ENCODE assay signal across 28 cellular contexts in genomic region chrX:9195199-9195880, GRCh38.
DNase-seq lines count a peak whose midpoint lies in the region; TF ChIP-seq lines count a peak whose summit lies in the region.
"Had no signal": no experiment of that assay in that cellular context is flagged by ENCODE, and none has a peak within 500 bp of the region (broad histone marks: within the 10 kb centered on the region; RNA-seq: fewer than 3 reads in every experiment).

No MANE protein-coding gene starts in this region.

- no peaks in the 10 kb centered on the region for H3K9me2 ChIP-seq in hepatocyte (replicated peaks; ENCODE audit: insufficient read depth)

- H3K4me1 ChIP-seq in hepatocyte (ENCODE audit: insufficient read depth), result no peaks in the 10 kb centered on the region
- no peaks in the 10 kb centered on the region for H3K4me1 ChIP-seq in smooth muscle cell (ENCODE audit: low read depth)
- H3K4me1 ChIP-seq: BLaER1, Caco-2, parathyroid adenoma had no signal

- H3K27ac ChIP-seq in hepatocyte (no peak overlapping the region), smooth muscle cell (ENCODE audit: low read depth) (no peak overlapping the region)
- H3K27ac ChIP-seq: BLaER1, parathyroid adenoma, tibial artery had no signal

- no peaks in the 10 kb centered on the region for H3F3A ChIP-seq in smooth muscle cell (ENCODE audit: low read depth)

- H3K9ac ChIP-seq in smooth muscle cell (ENCODE audit: low read depth), result no peak overlapping the region
- H3K9ac ChIP-seq: BLaER1, parathyroid adenoma had no signal

- H3K36me3 ChIP-seq in hepatocyte (replicated peaks; ENCODE audit: insufficient read depth, low read depth), result no peaks in the 10 kb centered on the region
- H3K36me3 ChIP-seq in smooth muscle cell (ENCODE audit: low read depth), result no peaks in the 10 kb centered on the region
- H3K36me3 ChIP-seq: BLaER1, MG63, tibial artery had no signal

- H4K20me1 ChIP-seq in hepatocyte (ENCODE audit: insufficient read depth, poor library complexity, severe bottlenecking) (no peaks in the 10 kb centered on the region), smooth muscle cell (ENCODE audit: low read depth) (no peaks in the 10 kb centered on the region)
- H4K20me1 ChIP-seq: BLaER1 had no signal

- H3K9me3 ChIP-seq in hepatocyte (ENCODE audit: low read depth) (no peaks in the 10 kb centered on the region), smooth muscle cell (replicated peaks; ENCODE audit: low read depth) (no peaks in the 10 kb centered on the region)
- H3K9me3 ChIP-seq: BLaER1, Caco-2, MG63, tibial artery had no signal

- TF ChIP-seq CTCF in hepatocyte (IDR thresholded peaks at IDR 0.05; ENCODE audit: poor library complexity) (no peak), smooth muscle cell (IDR thresholded peaks at IDR 0.05; ENCODE audit: borderline replicate concordance, insufficient read depth, poor library complexity, severe bottlenecking) (no peak)

- DNase-seq in NCI-H748 (lab: John Stamatoyannopoulos, UW; ENCODE audit: unreplicated experiment), result peak; percentile 54
- DNase-seq in NCI-H748 treated with DMSO at 0.1 percent for 48 hours (lab: John Stamatoyannopoulos, UW), result no peak
- DNase-seq in Jurkat, Clone E6-1 (ENCODE audit: low read depth, low spot score), result peak; percentile 71
- DNase-seq in NCI-H2227 treated with DMSO at 0.1 percent for 48 hours (lab: John Stamatoyannopoulos, UW), result peak; percentile 4
- DNase-seq in hepatocyte (ENCODE audit: low spot score), result peak; percentile 11
- no peak for DNase-seq in smooth muscle cell (lab: John Stamatoyannopoulos, UW; ENCODE audit: unreplicated experiment)
- DNase-seq in NCI-H2081 (lab: John Stamatoyannopoulos, UW), result no peak
- DNase-seq: activated CD4-positive, alpha-beta T cell treated with anti-CD3 and anti-CD28 coated beads for 4 hours; activated gamma-delta T cell; activated naive CD8-positive, alpha-beta T cell treated with anti-CD3 and anti-CD28 coated beads, Interleukin-2, amount 50 U/mL, for 24 hours; activated T-cell treated with anti-CD3 and anti-CD28 coated beads, Interleukin-2, amount 50 U/mL, for 24 hours; Caco-2; central memory CD4-positive, alpha-beta T cell; dermis blood vessel endothelial cell; HCEC 1CT; KBM-7; left cardiac atrium; MG63; NCI-H1436 treated with DMSO at 0.1 percent for 48 hours; NCI-H524 treated with DMSO at 0.1 percent for 48 hours; PC-3; Right ventricle myocardium superior; small intestine; stimulated activated CD4-positive, alpha-beta T cell treated with anti-CD3 and anti-CD28 coated beads, Interleukin-1b, Interleukin-23, amount 100 ng/mL, for 48 hours; stimulated activated CD8-positive, alpha-beta memory T cell treated with anti-CD3 and anti-CD28 coated beads, Interleukin-4, amount 100 ng/mL, for 48 hours; tibial artery had no signal

- WGBS in hepatocyte (ENCODE audit: low lambda C conversion rate, missing lambda C conversion rate), result 63% methylated on average over 4 of the region's 4 CpGs
- WGBS in smooth muscle cell (ENCODE audit: low lambda C conversion rate), result 70% methylated on average over 4 of the region's 4 CpGs

- no peak overlapping the region for H2AFZ ChIP-seq in hepatocyte
- no peak overlapping the region for H2AFZ ChIP-seq in smooth muscle cell (ENCODE audit: low read depth)
- H2AFZ ChIP-seq: parathyroid adenoma had no signal

- H3K79me2 ChIP-seq in hepatocyte, result no peaks in the 10 kb centered on the region
- H3K79me2 ChIP-seq in smooth muscle cell (ENCODE audit: low read depth), result no peaks in the 10 kb centered on the region
- H3K79me2 ChIP-seq: parathyroid adenoma had no signal

- H3K27me3 ChIP-seq in hepatocyte (no peaks in the 10 kb centered on the region), smooth muscle cell (ENCODE audit: low read depth) (no peaks in the 10 kb centered on the region)
- H3K27me3 ChIP-seq: BLaER1, MG63, tibial artery had no signal

- no peak overlapping the region for H3K4me3 ChIP-seq in Jurkat, Clone E6-1 (ENCODE audit: low read length)
- H3K4me3 ChIP-seq in hepatocyte, result no peak overlapping the region
- H3K4me3 ChIP-seq in smooth muscle cell, result no peak overlapping the region
- H3K4me3 ChIP-seq: BLaER1, MG63, tibial artery had no signal

- no peak overlapping the region for H3K4me2 ChIP-seq in hepatocyte
- no peak overlapping the region for H3K4me2 ChIP-seq in smooth muscle cell
- H3K4me2 ChIP-seq: BLaER1 had no signal

Comparison
In these comparisons a context has a peak if more than half of its experiments do, and no peak if none do; other contexts are left out.
1. DNase-seq: peak in NCI-H748 (single experiment), Jurkat, Clone E6-1 (single experiment), NCI-H2227 treated with DMSO at 0.1 percent for 48 hours (single experiment) and hepatocyte (single experiment); none in NCI-H748 treated with DMSO at 0.1 percent for 48 hours (single experiment), smooth muscle cell (single experiment) and NCI-H2081 (0 of 2).